In genomic region chr16:79561729-79562128, GRCh38 we compare ENCODE assay signal across 11 cellular contexts. TPM values are rescaled to one million over a fixed set of nuclear protein-coding genes. Genes with fewer than 3 reads are reported as not detected.
"Had no signal": no experiment of that assay in that cellular context is flagged by ENCODE, and none has a peak within 500 bp of the region (broad histone marks: within the 10 kb centered on the region; RNA-seq: fewer than 3 reads in every experiment).

No MANE protein-coding gene starts in this region.

- ATAC-seq: GM23338, HCT116 had no signal

- H3K4me3 ChIP-seq: GM23248, GM23338, HAP-1 had no signal

- H3K36me3 ChIP-seq: HAP-1 had no signal

- DNase-seq: GM23248, GOT3, H7, H9, HCEC 1CT, HFFc6 had no signal

- H2AFZ ChIP-seq: GM23248, GM23338 had no signal

- FAIRE-seq: H1, H54 had no signal

- H3K4me2 ChIP-seq: GM23338 had no signal

- H3K9me3 ChIP-seq: HAP-1 had no signal

- H3K9ac ChIP-seq: GM23248 had no signal

- H3K27ac ChIP-seq: GM23248 had no signal

- H3K4me1 ChIP-seq: HAP-1 had no signal

RNA-seq across cellular contexts. Expression of gene MAF, which starts 38.8 kb away (rescaled TPM):
- total RNA-seq: HFFc6 had no signal
- polyA plus RNA-seq: GM23248 had no signal
